Comparison of ENCODE assay signal across 8 cellular contexts in genomic region chr21:6376321-6377070, GRCh38.
DNase-seq lines count a peak whose midpoint lies in the region; TF ChIP-seq lines count a peak whose summit lies in the region.
"Not testable (repeated sequence)": the region's sequence is repeated elsewhere in the genome, so short reads cannot be mapped to it uniquely, and the experiment has no call there.

No MANE protein-coding gene starts in this region.

- H3K4me3 ChIP-seq in A673 (ENCODE audit: low read depth, low read length, poor library complexity, severe bottlenecking); colonic mucosa; right atrium auricular region; prostate gland: not testable (repeated sequence)

- H3K9me3 ChIP-seq in A673 (ENCODE audit: low read depth, low read length, poor library complexity, severe bottlenecking); colonic mucosa; right atrium auricular region; prostate gland: not testable (repeated sequence)

- not testable (repeated sequence) for TF ChIP-seq CTCF in A673 (conservative IDR thresholded peaks at IDR 0.05; ENCODE audit: low read depth, low read length); colonic mucosa (IDR thresholded peaks at IDR 0.05); right atrium auricular region (IDR thresholded peaks at IDR 0.05); prostate gland (IDR thresholded peaks at IDR 0.05); type B pancreatic cell (conservative IDR thresholded peaks at IDR 0.05)

- not testable (repeated sequence) for BruUV-seq in A673 (replicated peaks; lab: Mats Ljungman, UMichigan)

- not testable (repeated sequence) for H3K4me1 ChIP-seq in A673 (ENCODE audit: insufficient read depth, low read length, poor library complexity, severe bottlenecking); colonic mucosa; right atrium auricular region; prostate gland (replicated peaks)

- not testable (repeated sequence) for H3K36me3 Mint-ChIP-seq in T-helper 2 cell treated with Interferon-gamma antibody and Interleukin-4, amounts not matched to agents 5 μg/mL and 100 μg/mL, for 36 hours (ENCODE audit: low read depth); type B pancreatic cell

- intact Hi-C loops in A673 (cut with micrococcal nuclease; ENCODE audit: unreplicated experiment); colonic mucosa (cut with DNase I); prostate gland (cut with DNase I): not testable (repeated sequence)

- not testable (repeated sequence) for H3K27ac ChIP-seq in A673 (ENCODE audit: low read depth, low read length, poor library complexity, severe bottlenecking); colonic mucosa; right atrium auricular region; prostate gland

- CTCF ChIA-PET in A673 (lab: Charles Lee) = not testable (repeated sequence)

- WGBS in prostate gland = 70% methylated on average over 9 of the region's 9 CpGs

- not testable (repeated sequence) for H3K4me1 Mint-ChIP-seq in T-helper 2 cell treated with Interferon-gamma antibody and Interleukin-4, amounts not matched to agents 5 μg/mL and 100 μg/mL, for 36 hours (ENCODE audit: low read depth); type B pancreatic cell (ENCODE audit: unreplicated experiment)

- not testable (repeated sequence) for H3K27me3 Mint-ChIP-seq in T-helper 2 cell treated with Interferon-gamma antibody and Interleukin-4, amounts not matched to agents 5 μg/mL and 100 μg/mL, for 36 hours (ENCODE audit: low read depth); type B pancreatic cell

- not testable (repeated sequence) for TF ChIP-seq POLR2A in prostate gland (IDR thresholded peaks at IDR 0.05)

- not testable (repeated sequence) for H3K36me3 ChIP-seq in A673 (ENCODE audit: insufficient read depth, low read length, poor library complexity, severe bottlenecking); colonic mucosa; right atrium auricular region; prostate gland

- H3K27ac Mint-ChIP-seq in T-helper 2 cell treated with Interferon-gamma antibody and Interleukin-4, amounts not matched to agents 5 μg/mL and 100 μg/mL, for 36 hours; type B pancreatic cell: not testable (repeated sequence)

- not testable (repeated sequence) for H3K9ac ChIP-seq in colonic mucosa (ENCODE audit: low read depth in 2 of 2, low read length in 2 of 2)

- not testable (repeated sequence) for H3K4me3 Mint-ChIP-seq in T-helper 2 cell treated with Interferon-gamma antibody and Interleukin-4, amounts not matched to agents 5 μg/mL and 100 μg/mL, for 36 hours; type B pancreatic cell

- H3K9me3 Mint-ChIP-seq in T-helper 2 cell treated with Interferon-gamma antibody and Interleukin-4, amounts not matched to agents 5 μg/mL and 100 μg/mL, for 36 hours; type B pancreatic cell: not testable (repeated sequence)

- POLR2A ChIA-PET in A673 (lab: Charles Lee; ENCODE audit: low non-redundant PET) = not testable (repeated sequence)

- not testable (repeated sequence) for H3K27me3 ChIP-seq in A673 (replicated peaks; ENCODE audit: insufficient read depth, low read depth, low read length, poor library complexity); colonic mucosa; right atrium auricular region; prostate gland (replicated peaks; ENCODE audit: insufficient read depth)

- DNase-seq in A673 (ENCODE audit: low spot score) (peak; percentile 0), colonic mucosa (peak; percentile 14), right atrium auricular region (ENCODE audit: low spot score) (peak; percentile 38), mesenteric fat pad (ENCODE audit: low spot score) (peak; percentile 49), prostate gland (ENCODE audit: low spot score) (peak; percentile 3), type B pancreatic cell (ENCODE audit: extremely low spot score, unreplicated experiment) (peak; percentile 39)
- peak; percentile 4 for DNase-seq in T-helper 2 cell treated with Interferon-gamma antibody and Interleukin-4, amounts not matched to agents 5 μg/mL and 100 μg/mL, for 36 hours (ENCODE audit: low spot score)
- peak; percentile 5 for DNase-seq in activated CD8-positive, alpha-beta memory T cell treated with anti-CD3 and anti-CD28 coated beads, Interleukin-2, amount 50 U/mL, for 4 hours
